In the genomic region with DNA sequence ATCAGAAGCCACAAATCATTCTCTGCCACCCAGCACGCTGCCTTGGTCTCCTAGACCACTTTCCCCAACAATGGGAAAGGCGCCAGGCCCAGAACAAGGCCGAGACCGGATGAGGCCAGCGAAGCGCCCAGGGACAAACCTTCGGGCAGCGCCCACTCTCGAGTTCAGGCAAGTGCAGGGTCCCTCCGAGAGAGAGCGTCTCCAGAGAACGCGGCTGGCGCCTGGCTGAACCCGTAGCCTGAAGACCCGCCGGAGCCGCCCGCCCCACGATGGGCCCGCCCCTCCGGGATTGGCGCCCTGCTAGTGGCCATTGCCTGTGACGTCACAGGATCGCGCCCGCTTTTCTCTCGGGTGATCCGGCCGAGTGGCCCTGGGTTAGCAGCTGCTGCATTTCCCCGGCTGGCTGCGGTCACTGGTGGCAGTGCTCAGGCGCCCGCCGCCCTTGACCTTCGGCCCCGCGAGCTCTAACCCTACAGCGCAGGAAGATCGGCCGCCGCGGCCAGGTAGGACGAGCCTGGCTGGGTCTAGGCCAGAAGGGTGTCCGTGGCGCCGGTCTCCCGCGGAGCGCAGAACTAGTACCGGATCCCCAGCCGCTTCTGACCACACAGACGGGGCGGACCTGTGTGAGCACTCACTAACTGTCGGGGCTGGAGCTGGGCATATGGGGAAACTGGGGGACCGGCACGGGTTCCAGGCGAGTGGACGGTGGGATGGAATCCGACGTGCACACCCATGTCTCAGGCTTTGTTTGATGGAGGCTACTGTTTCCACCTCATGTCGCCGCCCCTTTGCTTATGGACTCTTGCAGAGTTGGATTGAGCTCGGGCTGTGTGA, we compare ENCODE assay signal across 1 cellular context.
TF ChIP-seq lines count a peak whose summit lies in the region.

A gene with protein sequence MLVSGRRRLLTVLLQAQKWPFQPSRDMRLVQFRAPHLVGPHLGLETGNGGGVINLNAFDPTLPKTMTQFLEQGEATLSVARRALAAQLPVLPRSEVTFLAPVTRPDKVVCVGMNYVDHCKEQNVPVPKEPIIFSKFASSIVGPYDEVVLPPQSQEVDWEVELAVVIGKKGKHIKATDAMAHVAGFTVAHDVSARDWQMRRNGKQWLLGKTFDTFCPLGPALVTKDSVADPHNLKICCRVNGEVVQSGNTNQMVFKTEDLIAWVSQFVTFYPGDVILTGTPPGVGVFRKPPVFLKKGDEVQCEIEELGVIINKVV (plus strand): TSS at position 339 of the 834 bp plus-strand sequence. CDS start 2,851 bp downstream, outside the sequence.

TF ChIP-seq in HepG2, 621 proteins besides CTCF, POLR2A, EP300 and RAD21 (continues in another document):
- TF ChIP-seq, protein P1, sequence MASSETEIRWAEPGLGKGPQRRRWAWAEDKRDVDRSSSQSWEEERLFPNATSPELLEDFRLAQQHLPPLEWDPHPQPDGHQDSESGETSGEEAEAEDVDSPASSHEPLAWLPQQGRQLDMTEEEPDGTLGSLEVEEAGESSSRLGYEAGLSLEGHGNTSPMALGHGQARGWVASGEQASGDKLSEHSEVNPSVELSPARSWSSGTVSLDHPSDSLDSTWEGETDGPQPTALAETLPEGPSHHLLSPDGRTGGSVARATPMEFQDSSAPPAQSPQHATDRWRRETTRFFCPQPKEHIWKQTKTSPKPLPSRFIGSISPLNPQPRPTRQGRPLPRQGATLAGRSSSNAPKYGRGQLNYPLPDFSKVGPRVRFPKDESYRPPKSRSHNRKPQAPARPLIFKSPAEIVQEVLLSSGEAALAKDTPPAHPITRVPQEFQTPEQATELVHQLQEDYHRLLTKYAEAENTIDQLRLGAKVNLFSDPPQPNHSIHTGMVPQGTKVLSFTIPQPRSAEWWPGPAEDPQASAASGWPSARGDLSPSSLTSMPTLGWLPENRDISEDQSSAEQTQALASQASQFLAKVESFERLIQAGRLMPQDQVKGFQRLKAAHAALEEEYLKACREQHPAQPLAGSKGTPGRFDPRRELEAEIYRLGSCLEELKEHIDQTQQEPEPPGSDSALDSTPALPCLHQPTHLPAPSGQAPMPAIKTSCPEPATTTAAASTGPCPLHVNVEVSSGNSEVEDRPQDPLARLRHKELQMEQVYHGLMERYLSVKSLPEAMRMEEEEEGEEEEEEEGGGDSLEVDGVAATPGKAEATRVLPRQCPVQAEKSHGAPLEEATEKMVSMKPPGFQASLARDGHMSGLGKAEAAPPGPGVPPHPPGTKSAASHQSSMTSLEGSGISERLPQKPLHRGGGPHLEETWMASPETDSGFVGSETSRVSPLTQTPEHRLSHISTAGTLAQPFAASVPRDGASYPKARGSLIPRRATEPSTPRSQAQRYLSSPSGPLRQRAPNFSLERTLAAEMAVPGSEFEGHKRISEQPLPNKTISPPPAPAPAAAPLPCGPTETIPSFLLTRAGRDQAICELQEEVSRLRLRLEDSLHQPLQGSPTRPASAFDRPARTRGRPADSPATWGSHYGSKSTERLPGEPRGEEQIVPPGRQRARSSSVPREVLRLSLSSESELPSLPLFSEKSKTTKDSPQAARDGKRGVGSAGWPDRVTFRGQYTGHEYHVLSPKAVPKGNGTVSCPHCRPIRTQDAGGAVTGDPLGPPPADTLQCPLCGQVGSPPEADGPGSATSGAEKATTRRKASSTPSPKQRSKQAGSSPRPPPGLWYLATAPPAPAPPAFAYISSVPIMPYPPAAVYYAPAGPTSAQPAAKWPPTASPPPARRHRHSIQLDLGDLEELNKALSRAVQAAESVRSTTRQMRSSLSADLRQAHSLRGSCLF (CRISPR knock-in tag; IDR thresholded peaks at IDR 0.05; ENCODE audit: borderline replicate concordance) = no peak
- peak; percentile 50 for TF ChIP-seq IRF2 (CRISPR knock-in tag; IDR thresholded peaks at IDR 0.05)
- TF ChIP-seq ZNF234 (CRISPR knock-in tag; conservative IDR thresholded peaks at IDR 0.05) = peak; percentile 60; the same call in 1 of the 2 replicates
- TF ChIP-seq U2AF2 (IDR thresholded peaks at IDR 0.05; ENCODE audit: low read depth, low read length) = no peak
- peak; percentile 51; the same call in 1 of the 2 replicates for TF ChIP-seq HCFC1 (IDR thresholded peaks at IDR 0.05; ENCODE audit: low read depth, low read length)
- TF ChIP-seq ELF1 (CRISPR knock-in tag; IDR thresholded peaks at IDR 0.05) = peak; percentile 48; the same call in 1 of the 2 replicates
- TF ChIP-seq, protein P2, sequence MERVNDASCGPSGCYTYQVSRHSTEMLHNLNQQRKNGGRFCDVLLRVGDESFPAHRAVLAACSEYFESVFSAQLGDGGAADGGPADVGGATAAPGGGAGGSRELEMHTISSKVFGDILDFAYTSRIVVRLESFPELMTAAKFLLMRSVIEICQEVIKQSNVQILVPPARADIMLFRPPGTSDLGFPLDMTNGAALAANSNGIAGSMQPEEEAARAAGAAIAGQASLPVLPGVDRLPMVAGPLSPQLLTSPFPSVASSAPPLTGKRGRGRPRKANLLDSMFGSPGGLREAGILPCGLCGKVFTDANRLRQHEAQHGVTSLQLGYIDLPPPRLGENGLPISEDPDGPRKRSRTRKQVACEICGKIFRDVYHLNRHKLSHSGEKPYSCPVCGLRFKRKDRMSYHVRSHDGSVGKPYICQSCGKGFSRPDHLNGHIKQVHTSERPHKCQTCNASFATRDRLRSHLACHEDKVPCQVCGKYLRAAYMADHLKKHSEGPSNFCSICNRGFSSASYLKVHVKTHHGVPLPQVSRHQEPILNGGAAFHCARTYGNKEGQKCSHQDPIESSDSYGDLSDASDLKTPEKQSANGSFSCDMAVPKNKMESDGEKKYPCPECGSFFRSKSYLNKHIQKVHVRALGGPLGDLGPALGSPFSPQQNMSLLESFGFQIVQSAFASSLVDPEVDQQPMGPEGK (CRISPR knock-in tag; IDR thresholded peaks at IDR 0.05) = peak; percentile 60
- peak; percentile 40; the same call in 1 of the 2 replicates for TF ChIP-seq ZNF256 (CRISPR knock-in tag; conservative IDR thresholded peaks at IDR 0.05)
- TF ChIP-seq, protein P3, sequence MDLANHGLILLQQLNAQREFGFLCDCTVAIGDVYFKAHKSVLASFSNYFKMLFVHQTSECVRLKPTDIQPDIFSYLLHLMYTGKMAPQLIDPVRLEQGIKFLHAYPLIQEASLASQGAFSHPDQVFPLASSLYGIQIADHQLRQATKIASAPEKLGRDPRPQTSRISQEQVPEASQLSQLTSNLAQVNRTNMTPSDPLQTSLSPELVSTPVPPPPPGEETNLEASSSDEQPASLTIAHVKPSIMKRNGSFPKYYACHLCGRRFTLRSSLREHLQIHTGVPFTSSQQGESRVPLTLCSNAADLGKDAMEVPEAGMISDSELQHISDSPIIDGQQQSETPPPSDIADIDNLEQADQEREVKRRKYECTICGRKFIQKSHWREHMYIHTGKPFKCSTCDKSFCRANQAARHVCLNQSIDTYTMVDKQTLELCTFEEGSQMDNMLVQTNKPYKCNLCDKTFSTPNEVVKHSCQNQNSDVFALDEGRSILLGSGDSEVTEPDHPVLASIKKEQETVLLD (CRISPR knock-in tag; IDR thresholded peaks at IDR 0.05; ENCODE audit: low read depth) = 0 out of 2 replicates have a peak, but pooled peaks have one; percentile 42
- TF ChIP-seq RCOR2 (CRISPR knock-in tag; IDR thresholded peaks at IDR 0.05) = 0 out of 2 replicates have a peak, but pooled peaks have one; percentile 68
- TF ChIP-seq ZNF614 (CRISPR knock-in tag; IDR thresholded peaks at IDR 0.05; ENCODE audit: borderline replicate concordance) = no peak
- TF ChIP-seq, protein P4, sequence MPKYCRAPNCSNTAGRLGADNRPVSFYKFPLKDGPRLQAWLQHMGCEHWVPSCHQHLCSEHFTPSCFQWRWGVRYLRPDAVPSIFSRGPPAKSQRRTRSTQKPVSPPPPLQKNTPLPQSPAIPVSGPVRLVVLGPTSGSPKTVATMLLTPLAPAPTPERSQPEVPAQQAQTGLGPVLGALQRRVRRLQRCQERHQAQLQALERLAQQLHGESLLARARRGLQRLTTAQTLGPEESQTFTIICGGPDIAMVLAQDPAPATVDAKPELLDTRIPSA (CRISPR knock-in tag; IDR thresholded peaks at IDR 0.05; ENCODE audit: borderline replicate concordance) = peak; percentile 57; the same call in 1 of the 2 replicates
- TF ChIP-seq PHF5A (CRISPR knock-in tag; IDR thresholded peaks at IDR 0.05; ENCODE audit: low read depth, unreplicated experiment) = no peak
- peak; percentile 53; the same call in 1 of the 2 replicates for TF ChIP-seq HNRNPUL1 (IDR thresholded peaks at IDR 0.05; ENCODE audit: low read depth, low read length)
- peak; percentile 97 for TF ChIP-seq ZNF670 (CRISPR knock-in tag; IDR thresholded peaks at IDR 0.05; ENCODE audit: borderline replicate concordance)
- no peak for TF ChIP-seq IKZF1 (IDR thresholded peaks at IDR 0.05)
- TF ChIP-seq, protein P5, sequence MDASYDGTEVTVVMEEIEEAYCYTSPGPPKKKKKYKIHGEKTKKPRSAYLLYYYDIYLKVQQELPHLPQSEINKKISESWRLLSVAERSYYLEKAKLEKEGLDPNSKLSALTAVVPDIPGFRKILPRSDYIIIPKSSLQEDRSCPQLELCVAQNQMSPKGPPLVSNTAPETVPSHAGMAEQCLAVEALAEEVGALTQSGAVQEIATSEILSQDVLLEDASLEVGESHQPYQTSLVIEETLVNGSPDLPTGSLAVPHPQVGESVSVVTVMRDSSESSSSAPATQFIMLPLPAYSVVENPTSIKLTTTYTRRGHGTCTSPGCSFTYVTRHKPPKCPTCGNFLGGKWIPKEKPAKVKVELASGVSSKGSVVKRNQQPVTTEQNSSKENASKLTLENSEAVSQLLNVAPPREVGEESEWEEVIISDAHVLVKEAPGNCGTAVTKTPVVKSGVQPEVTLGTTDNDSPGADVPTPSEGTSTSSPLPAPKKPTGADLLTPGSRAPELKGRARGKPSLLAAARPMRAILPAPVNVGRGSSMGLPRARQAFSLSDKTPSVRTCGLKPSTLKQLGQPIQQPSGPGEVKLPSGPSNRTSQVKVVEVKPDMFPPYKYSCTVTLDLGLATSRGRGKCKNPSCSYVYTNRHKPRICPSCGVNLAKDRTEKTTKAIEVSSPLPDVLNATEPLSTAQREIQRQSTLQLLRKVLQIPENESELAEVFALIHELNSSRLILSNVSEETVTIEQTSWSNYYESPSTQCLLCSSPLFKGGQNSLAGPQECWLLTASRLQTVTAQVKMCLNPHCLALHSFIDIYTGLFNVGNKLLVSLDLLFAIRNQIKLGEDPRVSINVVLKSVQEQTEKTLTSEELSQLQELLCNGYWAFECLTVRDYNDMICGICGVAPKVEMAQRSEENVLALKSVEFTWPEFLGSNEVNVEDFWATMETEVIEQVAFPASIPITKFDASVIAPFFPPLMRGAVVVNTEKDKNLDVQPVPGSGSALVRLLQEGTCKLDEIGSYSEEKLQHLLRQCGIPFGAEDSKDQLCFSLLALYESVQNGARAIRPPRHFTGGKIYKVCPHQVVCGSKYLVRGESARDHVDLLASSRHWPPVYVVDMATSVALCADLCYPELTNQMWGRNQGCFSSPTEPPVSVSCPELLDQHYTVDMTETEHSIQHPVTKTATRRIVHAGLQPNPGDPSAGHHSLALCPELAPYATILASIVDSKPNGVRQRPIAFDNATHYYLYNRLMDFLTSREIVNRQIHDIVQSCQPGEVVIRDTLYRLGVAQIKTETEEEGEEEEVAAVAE (CRISPR knock-in tag; IDR thresholded peaks at IDR 0.05; ENCODE audit: borderline replicate concordance) = peak; percentile 81; the same call in 1 of the 2 replicates
- TF ChIP-seq, protein P6, sequence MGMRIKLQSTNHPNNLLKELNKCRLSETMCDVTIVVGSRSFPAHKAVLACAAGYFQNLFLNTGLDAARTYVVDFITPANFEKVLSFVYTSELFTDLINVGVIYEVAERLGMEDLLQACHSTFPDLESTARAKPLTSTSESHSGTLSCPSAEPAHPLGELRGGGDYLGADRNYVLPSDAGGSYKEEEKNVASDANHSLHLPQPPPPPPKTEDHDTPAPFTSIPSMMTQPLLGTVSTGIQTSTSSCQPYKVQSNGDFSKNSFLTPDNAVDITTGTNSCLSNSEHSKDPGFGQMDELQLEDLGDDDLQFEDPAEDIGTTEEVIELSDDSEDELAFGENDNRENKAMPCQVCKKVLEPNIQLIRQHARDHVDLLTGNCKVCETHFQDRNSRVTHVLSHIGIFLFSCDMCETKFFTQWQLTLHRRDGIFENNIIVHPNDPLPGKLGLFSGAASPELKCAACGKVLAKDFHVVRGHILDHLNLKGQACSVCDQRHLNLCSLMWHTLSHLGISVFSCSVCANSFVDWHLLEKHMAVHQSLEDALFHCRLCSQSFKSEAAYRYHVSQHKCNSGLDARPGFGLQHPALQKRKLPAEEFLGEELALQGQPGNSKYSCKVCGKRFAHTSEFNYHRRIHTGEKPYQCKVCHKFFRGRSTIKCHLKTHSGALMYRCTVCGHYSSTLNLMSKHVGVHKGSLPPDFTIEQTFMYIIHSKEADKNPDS (CRISPR knock-in tag; IDR thresholded peaks at IDR 0.05) = peak; percentile 69; the same call in 1 of the 2 replicates
- TF ChIP-seq, protein P7, sequence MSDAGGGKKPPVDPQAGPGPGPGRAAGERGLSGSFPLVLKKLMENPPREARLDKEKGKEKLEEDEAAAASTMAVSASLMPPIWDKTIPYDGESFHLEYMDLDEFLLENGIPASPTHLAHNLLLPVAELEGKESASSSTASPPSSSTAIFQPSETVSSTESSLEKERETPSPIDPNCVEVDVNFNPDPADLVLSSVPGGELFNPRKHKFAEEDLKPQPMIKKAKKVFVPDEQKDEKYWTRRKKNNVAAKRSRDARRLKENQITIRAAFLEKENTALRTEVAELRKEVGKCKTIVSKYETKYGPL (CRISPR knock-in tag; IDR thresholded peaks at IDR 0.05) = 0 out of 2 replicates have a peak, but pooled peaks have one; percentile 20
- peak; percentile 80 for TF ChIP-seq TBX2 (CRISPR knock-in tag; IDR thresholded peaks at IDR 0.05; ENCODE audit: borderline replicate concordance)
- peak; percentile 79; the same call in 1 of the 2 replicates for TF ChIP-seq CCDC6 (CRISPR knock-in tag; IDR thresholded peaks at IDR 0.05)
- no peak; the same call in 1 of the 2 replicates for TF ChIP-seq SAFB2 (CRISPR knock-in tag; IDR thresholded peaks at IDR 0.05; ENCODE audit: borderline replicate concordance, low read depth)
- TF ChIP-seq, protein P8, sequence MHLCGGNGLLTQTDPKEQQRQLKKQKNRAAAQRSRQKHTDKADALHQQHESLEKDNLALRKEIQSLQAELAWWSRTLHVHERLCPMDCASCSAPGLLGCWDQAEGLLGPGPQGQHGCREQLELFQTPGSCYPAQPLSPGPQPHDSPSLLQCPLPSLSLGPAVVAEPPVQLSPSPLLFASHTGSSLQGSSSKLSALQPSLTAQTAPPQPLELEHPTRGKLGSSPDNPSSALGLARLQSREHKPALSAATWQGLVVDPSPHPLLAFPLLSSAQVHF (CRISPR knock-in tag; IDR thresholded peaks at IDR 0.05) = 0 out of 2 replicates have a peak, but pooled peaks have one; percentile 24
- peak; percentile 42; the same call in 1 of the 2 replicates for TF ChIP-seq ZKSCAN8 (CRISPR knock-in tag; IDR thresholded peaks at IDR 0.05; ENCODE audit: borderline replicate concordance)
- no peak for TF ChIP-seq ZBTB7A (CRISPR knock-in tag; IDR thresholded peaks at IDR 0.05)
- TF ChIP-seq ZNF792 (CRISPR knock-in tag; IDR thresholded peaks at IDR 0.05) = peak; percentile 82; the same call in 1 of the 2 replicates
- TF ChIP-seq, protein P9, sequence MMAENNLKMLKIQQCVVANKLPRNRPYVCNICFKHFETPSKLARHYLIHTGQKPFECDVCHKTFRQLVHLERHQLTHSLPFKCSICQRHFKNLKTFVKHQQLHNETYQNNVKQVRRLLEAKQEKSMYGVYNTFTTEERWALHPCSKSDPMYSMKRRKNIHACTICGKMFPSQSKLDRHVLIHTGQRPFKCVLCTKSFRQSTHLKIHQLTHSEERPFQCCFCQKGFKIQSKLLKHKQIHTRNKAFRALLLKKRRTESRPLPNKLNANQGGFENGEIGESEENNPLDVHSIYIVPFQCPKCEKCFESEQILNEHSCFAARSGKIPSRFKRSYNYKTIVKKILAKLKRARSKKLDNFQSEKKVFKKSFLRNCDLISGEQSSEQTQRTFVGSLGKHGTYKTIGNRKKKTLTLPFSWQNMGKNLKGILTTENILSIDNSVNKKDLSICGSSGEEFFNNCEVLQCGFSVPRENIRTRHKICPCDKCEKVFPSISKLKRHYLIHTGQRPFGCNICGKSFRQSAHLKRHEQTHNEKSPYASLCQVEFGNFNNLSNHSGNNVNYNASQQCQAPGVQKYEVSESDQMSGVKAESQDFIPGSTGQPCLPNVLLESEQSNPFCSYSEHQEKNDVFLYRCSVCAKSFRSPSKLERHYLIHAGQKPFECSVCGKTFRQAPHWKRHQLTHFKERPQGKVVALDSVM (CRISPR knock-in tag; IDR thresholded peaks at IDR 0.05) = no peak
- no peak for TF ChIP-seq GABPA (IDR thresholded peaks at IDR 0.05; ENCODE audit: low read depth, low read length)
- TF ChIP-seq GABPA (CRISPR knock-in tag; IDR thresholded peaks at IDR 0.05; ENCODE audit: low read depth) = peak; percentile 44
